8 cellular contexts compared by ENCODE assay signal in the genomic region with DNA sequence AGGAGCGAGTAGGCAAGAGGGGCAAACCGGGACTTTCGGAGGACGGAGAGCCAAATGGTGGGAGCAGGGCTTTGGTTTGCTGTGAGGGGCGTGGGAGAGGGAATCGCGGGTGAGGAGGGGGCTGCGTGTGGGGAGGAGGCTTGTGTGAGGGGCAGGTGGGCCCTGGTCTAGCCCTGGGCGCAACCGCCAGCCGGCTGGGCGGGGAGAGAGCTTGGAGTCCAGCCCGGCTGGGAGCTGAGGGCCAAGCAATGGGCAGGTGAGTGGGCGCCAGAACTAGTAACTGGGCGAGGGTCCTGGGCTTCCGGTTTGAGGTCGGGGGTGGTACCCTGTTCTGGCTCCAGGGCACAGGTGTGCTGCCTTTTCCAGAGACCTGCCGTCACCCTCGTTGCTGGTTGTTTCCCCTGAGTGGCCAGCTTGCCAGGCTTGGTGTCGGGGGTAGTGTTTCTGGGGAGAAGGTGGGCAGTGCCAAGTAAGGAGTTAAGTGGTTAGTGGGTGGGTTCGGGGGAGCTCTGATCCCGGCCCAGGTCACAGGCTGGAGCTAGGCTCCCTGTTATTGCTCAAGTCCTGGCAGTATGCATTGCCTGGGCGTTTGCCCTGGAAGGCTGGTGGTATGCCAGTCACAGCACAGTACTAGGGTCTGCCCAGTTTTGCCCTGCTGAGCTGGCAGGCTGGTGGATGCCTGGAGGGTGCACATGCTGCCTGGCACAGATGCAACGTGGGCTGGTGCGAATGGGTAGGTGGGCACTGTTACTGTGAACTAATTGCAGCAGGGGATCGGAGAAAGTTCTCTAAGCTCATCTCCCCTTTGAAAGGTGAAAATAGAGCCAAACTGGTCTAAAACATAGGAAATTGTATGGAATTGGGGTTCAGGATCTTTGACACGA. TPM values are rescaled to one million over a fixed set of nuclear protein-coding genes. Genes with fewer than 3 reads are reported as not detected.
DNase-seq lines count a peak whose midpoint lies in the region; ATAC-seq and TF ChIP-seq lines count a peak whose summit lies in the region.

No MANE protein-coding gene starts in this region.

- peak overlapping the region; percentile 76 to 97 (median 91) for H3K27ac ChIP-seq in BLaER1 treated with 17β-estradiol and CSF1 and Interleukin-3, amounts not matched to agents 10 nM and 100 nM
- peak overlapping the region; percentile 96 to 98 for H3K27ac ChIP-seq in uterus

- H3K27ac Mint-ChIP-seq in activated CD8-positive, alpha-beta memory T cell treated with anti-CD3 and anti-CD28 coated beads, Interleukin-2, amount 10 ng/mL, durations not matched to agents 7 days and 5 days = peak overlapping the region; percentile 92
- H3K27ac Mint-ChIP-seq in nephron = peak overlapping the region; percentile 84 to 98 (median 96)

- peak overlapping the region; percentile 76 to 93 (median 88) for H3K4me3 ChIP-seq in BLaER1 treated with 17β-estradiol and CSF1 and Interleukin-3, amounts not matched to agents 10 nM and 100 nM
- H3K4me3 ChIP-seq in fibroblast of mammary gland (ENCODE audit: control insufficient read depth, low read depth, low read length) (peak overlapping the region; percentile 99), uterus (peak overlapping the region; percentile 77 to 93)

- TF ChIP-seq CTCF in fibroblast of mammary gland (conservative IDR thresholded peaks at IDR 0.05; ENCODE audit: control insufficient read depth, insufficient read depth, low read depth, low read length) = no peak
- TF ChIP-seq CTCF in nephron (IDR thresholded peaks at IDR 0.05; ENCODE audit: unreplicated experiment in 3 of 3) = no peak
- no peak for TF ChIP-seq CTCF in uterus (IDR thresholded peaks at IDR 0.05)

- H3K4me1 ChIP-seq in BLaER1 treated with 17β-estradiol and CSF1 and Interleukin-3, amounts not matched to agents 10 nM and 100 nM = peaks cover 31 to 53% (median 45%) of the 10 kb centered on the region in 10 experiments
- peaks cover 9 to 10% of the 10 kb centered on the region in 2 donors for H3K4me1 ChIP-seq in uterus

- intact Hi-C loops in uterus (cut with DNase I; ENCODE audit: low total_unique reads) = no loop called here

- H3K9me3 Mint-ChIP-seq in activated CD8-positive, alpha-beta memory T cell treated with anti-CD3 and anti-CD28 coated beads, Interleukin-2, amount 10 ng/mL, durations not matched to agents 7 days and 5 days (ENCODE audit: low read depth) = no peaks in the 10 kb centered on the region
- H3K9me3 Mint-ChIP-seq in nephron = no peaks in the 10 kb centered on the region

- no peak for TF ChIP-seq POLR2A in uterus (IDR thresholded peaks at IDR 0.05)

- peak overlapping the region; percentile 81 to 95 (median 92) for H3K9ac ChIP-seq in BLaER1 treated with 17β-estradiol and CSF1 and Interleukin-3, amounts not matched to agents 10 nM and 100 nM

- no peaks in the 10 kb centered on the region for H3K27me3 ChIP-seq in BLaER1 treated with 17β-estradiol and CSF1 and Interleukin-3, amounts not matched to agents 10 nM and 100 nM
- H3K27me3 ChIP-seq in uterus = no peaks in the 10 kb centered on the region

- H3K4me3 Mint-ChIP-seq in activated CD8-positive, alpha-beta memory T cell treated with anti-CD3 and anti-CD28 coated beads, Interleukin-2, amount 10 ng/mL, durations not matched to agents 7 days and 5 days = peak overlapping the region; percentile 88
- H3K4me3 Mint-ChIP-seq in nephron = peak overlapping the region; percentile 88 to 96 (median 94)

- peak; percentile 5 for DNase-seq in HT1080 (ENCODE audit: low read depth)
- DNase-seq in activated CD8-positive, alpha-beta memory T cell treated with anti-CD3 and anti-CD28 coated beads, Interleukin-2, amount 10 ng/mL, durations not matched to agents 7 days and 5 days = peak; percentile 50
- DNase-seq in fibroblast of mammary gland (ENCODE audit: low read depth) = no peak
- peak; percentile 55 to 63 for DNase-seq in uterus

- CTCF ChIA-PET in activated CD8-positive, alpha-beta memory T cell treated with anti-CD3 and anti-CD28 coated beads, Interleukin-2, amount 10 ng/mL, durations not matched to agents 7 days and 5 days (lab: Charles Lee) = interaction anchor here (0.6 to 4.2 kb wide), 16 partner anchors 11 to 389 kb away, joined by 3 to 24 read pairs (median 3); a partner anchor contains a TSS

- H3K36me3 ChIP-seq in BLaER1 treated with 17β-estradiol and CSF1 and Interleukin-3, amounts not matched to agents 10 nM and 100 nM = peaks cover 0 to 8% (median 0%) of the 10 kb centered on the region in 11 experiments; a peak in 1 of 22 replicates
- H3K36me3 ChIP-seq in uterus = no peaks in the 10 kb centered on the region

- H3K9me3 ChIP-seq in BLaER1 treated with 17β-estradiol and CSF1 and Interleukin-3, amounts not matched to agents 10 nM and 100 nM (replicated peaks in 1 of 11) = no peaks in the 10 kb centered on the region
- H3K9me3 ChIP-seq in uterus = no peaks in the 10 kb centered on the region

- H4K20me1 ChIP-seq in BLaER1 treated with 17β-estradiol and CSF1 and Interleukin-3, amounts not matched to agents 10 nM and 100 nM = peaks cover 0 to 18% (median 0%) of the 10 kb centered on the region in 11 experiments; a peak in 5 of 22 replicates

- peak overlapping the region; percentile 81 to 100 (median 98) for H3K4me2 ChIP-seq in BLaER1 treated with 17β-estradiol and CSF1 and Interleukin-3, amounts not matched to agents 10 nM and 100 nM

- H3K27me3 Mint-ChIP-seq in activated CD8-positive, alpha-beta memory T cell treated with anti-CD3 and anti-CD28 coated beads, Interleukin-2, amount 10 ng/mL, durations not matched to agents 7 days and 5 days = no peaks in the 10 kb centered on the region
- H3K27me3 Mint-ChIP-seq in nephron (ENCODE audit: low read depth) = no peaks in the 10 kb centered on the region

- H3K4me1 Mint-ChIP-seq in activated CD8-positive, alpha-beta memory T cell treated with anti-CD3 and anti-CD28 coated beads, Interleukin-2, amount 10 ng/mL, durations not matched to agents 7 days and 5 days = peaks cover 37% of the 10 kb centered on the region
- peaks cover 43% of the 10 kb centered on the region for H3K4me1 Mint-ChIP-seq in nephron

- ATAC-seq in activated CD8-positive, alpha-beta memory T cell treated with anti-CD3 and anti-CD28 coated beads, Interleukin-2, amount 10 ng/mL, durations not matched to agents 7 days and 5 days = peak; percentile 3
- ATAC-seq in GM18858 (IDR thresholded peaks at IDR 0.05; ENCODE audit: unreplicated experiment) (no peak), HG02870 (IDR thresholded peaks at IDR 0.05; ENCODE audit: unreplicated experiment) (no peak)

- H3K36me3 Mint-ChIP-seq in activated CD8-positive, alpha-beta memory T cell treated with anti-CD3 and anti-CD28 coated beads, Interleukin-2, amount 10 ng/mL, durations not matched to agents 7 days and 5 days = no peaks in the 10 kb centered on the region
- H3K36me3 Mint-ChIP-seq in nephron (ENCODE audit: low read depth) = no peaks in the 10 kb centered on the region

RNA-seq across cellular contexts. Expression of a gene that starts 0.7 kb away (rescaled TPM):
- total RNA-seq in HT1080 (2014; rRNA removed; shearing (Covaris generic)) = 10.4 and 12.9 TPM in 2 replicates
- 12.0 and 12.9 TPM in 2 replicates for polyA plus RNA-seq in HT1080 (2015; cell fraction: cytosol; rRNA removed)
- 15.0 and 15.8 TPM in 2 replicates for polyA plus RNA-seq in HT1080 (2015; cell fraction: nucleus; rRNA removed)
- total RNA-seq in activated CD8-positive, alpha-beta memory T cell treated with anti-CD3 and anti-CD28 coated beads, Interleukin-2, amount 10 ng/mL, durations not matched to agents 7 days and 5 days = 10 to 100 TPM; 11.3 to 12.0 TPM
- total RNA-seq in uterus = 10 to 100 TPM in 3 of 4 donors, 1 to 10 TPM in 1; 8.2 to 71.8 (median 28.1) TPM

RNA-seq across cellular contexts. Expression of a gene that starts 42.9 kb away (rescaled TPM):
- 0.10 TPM in 1 of 2 replicates, not detected in the other for total RNA-seq in HT1080 (2014; rRNA removed; shearing (Covaris generic))
- polyA plus RNA-seq in HT1080 (2015; cell fraction: cytosol; rRNA removed) = 0.02 TPM in 1 of 2 replicates, not detected in the other
- polyA plus RNA-seq in HT1080 (2015; cell fraction: nucleus; rRNA removed) = not detected in 2 replicates
- total RNA-seq in activated CD8-positive, alpha-beta memory T cell treated with anti-CD3 and anti-CD28 coated beads, Interleukin-2, amount 10 ng/mL, durations not matched to agents 7 days and 5 days = not detected
- total RNA-seq in uterus = not detected
